In the genomic region with DNA sequence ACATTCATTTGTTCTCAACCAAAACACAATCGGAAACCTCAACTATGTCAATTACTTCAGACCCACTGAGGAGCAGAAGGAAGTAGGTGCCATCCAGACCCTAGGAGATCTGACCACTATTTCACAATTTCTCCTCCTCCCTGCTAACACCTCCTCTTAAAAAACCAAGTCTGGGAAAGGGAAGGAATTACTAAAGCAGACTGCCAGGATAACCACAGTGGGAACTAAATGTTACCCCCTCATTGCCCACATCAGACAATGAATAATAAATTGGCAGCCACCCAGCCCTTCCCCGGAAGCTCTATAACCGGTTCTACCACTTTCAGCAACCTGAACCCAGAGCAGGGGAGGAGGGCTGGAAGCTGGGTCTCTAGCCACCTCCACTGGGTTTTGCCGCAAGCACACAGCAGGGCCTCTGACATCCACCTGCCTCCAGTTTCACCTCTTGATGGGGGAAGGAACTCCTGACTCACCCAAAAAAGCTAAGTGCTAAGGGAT, we compare ENCODE assay signal across 8 cellular contexts. TPM values are rescaled to one million over a fixed set of nuclear protein-coding genes. Genes with fewer than 3 reads are reported as not detected.
DNase-seq lines count a peak whose midpoint lies in the region; ATAC-seq, FAIRE-seq and TF ChIP-seq lines count a peak whose summit lies in the region.

No MANE protein-coding gene starts in this region.

- H3K4me3 Mint-ChIP-seq in naive thymus-derived CD4-positive, alpha-beta T cell = peak overlapping the region; percentile 16 to 71 (median 54)

- intact Hi-C loops in mammary epithelial cell (cut with micrococcal nuclease) = loop anchor here (1.0 to 5.0 kb wide), 4 partner anchors 20 to 195 kb away; a partner anchor contains a TSS
- intact Hi-C loops in naive thymus-derived CD4-positive, alpha-beta T cell (cut with micrococcal nuclease) = no loop called here

- peak overlapping the region; percentile 27 for H3K4me3 ChIP-seq in LNCaP clone FGC (ENCODE audit: low read depth, low read length)
- no peak overlapping the region for H3K4me3 ChIP-seq in mammary epithelial cell (replicated peaks in 1 of 3; ENCODE audit: insufficient read depth in 1 of 3, low read depth in 2 of 3, low read length in 3 of 3)
- no peak overlapping the region for H3K4me3 ChIP-seq in naive thymus-derived CD4-positive, alpha-beta T cell (ENCODE audit: low read length)

- no peaks in the 10 kb centered on the region for H3K36me3 ChIP-seq in mammary epithelial cell (ENCODE audit: insufficient read depth, low read length)
- H3K36me3 ChIP-seq in naive thymus-derived CD4-positive, alpha-beta T cell (ENCODE audit: control insufficient read depth in 2 of 3, insufficient read depth in 3 of 3, low read length in 3 of 3) = peaks cover 0 to 11% (median 0%) of the 10 kb centered on the region in 3 experiments

- POLR2A ChIA-PET in naive thymus-derived CD4-positive, alpha-beta T cell (lab: Charles Lee) = no interaction called here
- POLR2A ChIA-PET in HEK293T (lab: Yijun Ruan, JAX) = no interaction called here

- WGBS in mammary epithelial cell (ENCODE audit: low coverage, missing lambda C conversion rate) = 0% methylated on average over 3 of the region's 4 CpGs

- no peak for TF ChIP-seq CTCF in LNCaP clone FGC (IDR thresholded peaks at IDR 0.05; ENCODE audit: control insufficient read depth, extremely low read depth, insufficient read depth)
- TF ChIP-seq CTCF in mammary epithelial cell (conservative IDR thresholded peaks at IDR 0.05 in 1 of 2, IDR thresholded peaks at IDR 0.05 in 1 of 2; ENCODE audit: extremely low read depth in 1 of 2, insufficient read depth in 1 of 2, low read depth in 1 of 2, low read length in 2 of 2) = no peak

- H3K27ac Mint-ChIP-seq in naive thymus-derived CD4-positive, alpha-beta T cell = peak overlapping the region in 7 of 9 donors; percentile 3 to 65 (median 36)

- H3K27me3 Mint-ChIP-seq in naive thymus-derived CD4-positive, alpha-beta T cell = no peaks in the 10 kb centered on the region

- peaks cover 40% of the 10 kb centered on the region for H3K79me2 ChIP-seq in mammary epithelial cell (ENCODE audit: insufficient read depth, low read length)

- no peaks in the 10 kb centered on the region for H3K9me3 Mint-ChIP-seq in naive thymus-derived CD4-positive, alpha-beta T cell

- no TSS peak for BruUV-seq in mammary epithelial cell (replicated peaks; lab: Mats Ljungman, UMichigan)

- no peak for FAIRE-seq in urothelium cell line (lab: Jason Lieb, UNC)

- H3K27ac ChIP-seq in mammary epithelial cell (ENCODE audit: insufficient read depth, low read depth, low read length) = peak overlapping the region; percentile 55
- H3K27ac ChIP-seq in naive thymus-derived CD4-positive, alpha-beta T cell (ENCODE audit: low read depth, low read length) = no peak overlapping the region

- ATAC-seq in naive thymus-derived CD4-positive, alpha-beta T cell = peak; percentile 56
- ATAC-seq in GM19455 (IDR thresholded peaks at IDR 0.05; ENCODE audit: unreplicated experiment) = no peak

- CTCF ChIA-PET in mammary epithelial cell (lab: Charles Lee; ENCODE audit: low non-redundant PET) = interaction anchor here (0.7 to 1.0 kb wide), 2 partner anchors 71 to 105 kb away, joined by 3 to 8 read pairs; no protein-coding TSS in a partner anchor
- CTCF ChIA-PET in naive thymus-derived CD4-positive, alpha-beta T cell (lab: Charles Lee) = interaction anchor here (0.8 to 0.9 kb wide), 3 partner anchors 106 to 395 kb away, joined by 3 read pairs; a partner anchor contains a TSS
- CTCF ChIA-PET in HEK293T (lab: Yijun Ruan, JAX) = interaction anchor here (0.6 kb wide), 1 partner anchor 281 kb away, joined by 3 read pairs; no protein-coding TSS in a partner anchor

- H2AFZ ChIP-seq in mammary epithelial cell (ENCODE audit: low read depth, low read length) = no peak overlapping the region

- H3K36me3 Mint-ChIP-seq in naive thymus-derived CD4-positive, alpha-beta T cell = peaks cover 0 to 5% (median 0%) of the 10 kb centered on the region in 5 donors

- no peaks in the 10 kb centered on the region for H3K27me3 ChIP-seq in mammary epithelial cell (ENCODE audit: insufficient read depth, low read length)
- H3K27me3 ChIP-seq in naive thymus-derived CD4-positive, alpha-beta T cell (ENCODE audit: control insufficient read depth in 2 of 2, insufficient read depth in 2 of 2, low read length in 2 of 2) = no peaks in the 10 kb centered on the region

- peak overlapping the region; percentile 24 for H3K9ac ChIP-seq in mammary epithelial cell (ENCODE audit: insufficient read depth, low read length)

- in situ Hi-C loops in mammary epithelial cell (cut with MboI; ENCODE audit: low sequenced_read_pairs in 2 of 2) = no loop called here

- DNase-seq in AG08395 (ENCODE audit: low spot score) = peak; percentile 63
- DNase-seq in LNCaP clone FGC (ENCODE audit: low read depth) = no peak
- DNase-seq in T-helper 2 cell = peak in 3 of 5 experiments; percentile 43 to 63 (median 51)
- peak; percentile 97 for DNase-seq in mammary epithelial cell
- peak in 5 of 9 donors; percentile 35 to 47 (median 39) for DNase-seq in naive thymus-derived CD4-positive, alpha-beta T cell
- DNase-seq in urothelium cell line (ENCODE audit: low spot score) = peak; percentile 72
- DNase-seq in HEK293T (ENCODE audit: extremely low spot score) = no peak

- peaks cover 36% of the 10 kb centered on the region for H3K4me1 ChIP-seq in mammary epithelial cell (ENCODE audit: insufficient read depth, low read length)
- peaks cover 14 to 18% of the 10 kb centered on the region in 2 donors for H3K4me1 ChIP-seq in naive thymus-derived CD4-positive, alpha-beta T cell (ENCODE audit: control insufficient read depth in 2 of 2, insufficient read depth in 2 of 2, low read length in 2 of 2)

- dilution Hi-C loops in mammary epithelial cell (cut with HindIII; ENCODE audit: low sequenced_read_pairs) = no loop called here

- H3K4me2 ChIP-seq in mammary epithelial cell (ENCODE audit: insufficient read depth, low read depth, low read length) = peak overlapping the region; percentile 66

- no peaks in the 10 kb centered on the region for H4K20me1 ChIP-seq in mammary epithelial cell (ENCODE audit: insufficient read depth, low read length)

- peaks cover 23 to 37% (median 26%) of the 10 kb centered on the region in 7 donors for H3K4me1 Mint-ChIP-seq in naive thymus-derived CD4-positive, alpha-beta T cell

- no peaks in the 10 kb centered on the region for H3K9me3 ChIP-seq in mammary epithelial cell (replicated peaks; ENCODE audit: insufficient read depth, low read length)
- no peaks in the 10 kb centered on the region for H3K9me3 ChIP-seq in naive thymus-derived CD4-positive, alpha-beta T cell (ENCODE audit: control insufficient read depth in 2 of 3, low read length in 3 of 3)

TF ChIP-seq in HEK293T, 16 proteins besides CTCF, POLR2A, EP300 and RAD21:
- no peak for TF ChIP-seq LEF1 (IDR thresholded peaks at IDR 0.05; ENCODE audit: borderline replicate concordance)

RNA-seq across cellular contexts. Expression of a gene that starts 17.6 kb away (rescaled TPM):
- total RNA-seq in mammary epithelial cell = under 1 TPM in 1 of 2 donors, not detected in 1; 0.21 TPM
- 0.05 TPM for polyA plus RNA-seq in mammary epithelial cell
- polyA minus RNA-seq in mammary epithelial cell = not detected
- total RNA-seq in naive thymus-derived CD4-positive, alpha-beta T cell = 1 to 10 TPM in 3 of 5 experiments, under 1 TPM in 2; 0.73 to 2.8 (median 1.3) TPM
- under 1 TPM; 0.35 to 0.67 TPM for polyA plus RNA-seq in naive thymus-derived CD4-positive, alpha-beta T cell

RNA-seq across cellular contexts. Expression of a gene that starts 19.5 kb away (rescaled TPM):
- total RNA-seq in mammary epithelial cell = 10 to 100 TPM; 20.2 to 21.2 TPM
- 36.6 TPM for polyA plus RNA-seq in mammary epithelial cell
- 40.3 TPM for polyA minus RNA-seq in mammary epithelial cell
- 10 to 100 TPM; 17.9 to 31.9 (median 30.5) TPM for total RNA-seq in naive thymus-derived CD4-positive, alpha-beta T cell
- 10 to 100 TPM; 15.7 to 22.7 TPM for polyA plus RNA-seq in naive thymus-derived CD4-positive, alpha-beta T cell

RNA-seq across cellular contexts. Expression of a gene that starts 19.9 kb away (rescaled TPM):
- total RNA-seq in mammary epithelial cell = 10 to 100 TPM; 12.0 to 40.9 TPM
- polyA plus RNA-seq in mammary epithelial cell = 48.4 TPM
- polyA minus RNA-seq in mammary epithelial cell = 31.5 TPM
- total RNA-seq in naive thymus-derived CD4-positive, alpha-beta T cell = 10 to 100 TPM; 28.8 to 50.9 (median 36.7) TPM
- polyA plus RNA-seq in naive thymus-derived CD4-positive, alpha-beta T cell = 10 to 100 TPM; 31.0 to 35.5 TPM

RNA-seq across cellular contexts. Expression of a gene that starts 23.5 kb away (rescaled TPM):
- total RNA-seq in mammary epithelial cell = 1 to 10 TPM; 1.0 to 1.2 TPM
- polyA plus RNA-seq in mammary epithelial cell = 1.3 TPM
- polyA minus RNA-seq in mammary epithelial cell = not detected
- 10 to 100 TPM; 14.5 to 38.3 (median 18.1) TPM for total RNA-seq in naive thymus-derived CD4-positive, alpha-beta T cell
- polyA plus RNA-seq in naive thymus-derived CD4-positive, alpha-beta T cell = 10 to 100 TPM; 65.7 to 83.2 TPM

RNA-seq across cellular contexts. Expression of a gene that starts 32.3 kb away (rescaled TPM):
- total RNA-seq in mammary epithelial cell = 10 to 100 TPM; 18.2 to 34.5 TPM
- 18.9 TPM for polyA plus RNA-seq in mammary epithelial cell
- polyA minus RNA-seq in mammary epithelial cell = 12.1 TPM
- total RNA-seq in naive thymus-derived CD4-positive, alpha-beta T cell = 10 to 100 TPM; 19.5 to 44.0 (median 31.9) TPM
- 10 to 100 TPM; 15.7 to 20.2 TPM for polyA plus RNA-seq in naive thymus-derived CD4-positive, alpha-beta T cell

Comparison
In these comparisons a context has a peak if more than half of its experiments do, and no peak if none do; other contexts are left out.
1. DNase-seq: peak in AG08395 (single experiment), T-helper 2 cell (3 of 5), mammary epithelial cell (single experiment), naive thymus-derived CD4-positive, alpha-beta T cell (5 of 9) and urothelium cell line (single experiment); none in LNCaP clone FGC (single experiment) and HEK293T (single experiment).